ENCODE assay signal across 9 cellular contexts in genomic region chr1:93608188-93609109, GRCh38.
DNase-seq lines count a peak whose midpoint lies in the region; ATAC-seq and TF ChIP-seq lines count a peak whose summit lies in the region.
"Had no signal": no experiment of that assay in that cellular context is flagged by ENCODE, and none has a peak within 500 bp of the region (broad histone marks: within the 10 kb centered on the region; RNA-seq: fewer than 3 reads in every experiment).

No MANE protein-coding gene starts in this region.

- H3K4me3 ChIP-seq in breast epithelium (peak overlapping the region in 1 of 3 donors; percentile 32), skeletal muscle tissue (ENCODE audit: low read length in 3 of 3) (peak overlapping the region in 2 of 3 donors; percentile 6 to 82)
- H3K4me3 ChIP-seq: SJSA1 had no signal

- TF ChIP-seq POLR2A in breast epithelium (IDR thresholded peaks at IDR 0.05): no peak

- H3K9ac ChIP-seq in skeletal muscle tissue (ENCODE audit: low read depth in 1 of 3, low read length in 3 of 3): peak overlapping the region in 2 of 3 donors; percentile 2 to 93

- H3K36me3 ChIP-seq in breast epithelium (no peaks in the 10 kb centered on the region), skeletal muscle tissue (ENCODE audit: control insufficient read depth in 3 of 3, insufficient read depth in 3 of 3, low read length in 3 of 3) (no peaks in the 10 kb centered on the region)

- DNase-seq in breast epithelium (ENCODE audit: low spot score in 2 of 2) (no peak), NCI-H345 treated with DMSO at 0.1 percent for 48 hours (lab: John Stamatoyannopoulos, UW; ENCODE audit: unreplicated experiment) (no peak), NCI-H510A (lab: John Stamatoyannopoulos, UW) (no peak), substantia nigra (lab: John Stamatoyannopoulos, UW) (no peak)
- no peak for DNase-seq in effector CD8-positive, alpha-beta T cell (lab: John Stamatoyannopoulos, UW)

- ATAC-seq in GM19372 (IDR thresholded peaks at IDR 0.05; ENCODE audit: low read depth, unreplicated experiment) (peak; percentile 19), HG02943 (IDR thresholded peaks at IDR 0.05; ENCODE audit: low read depth, unreplicated experiment) (peak; percentile 19)

- peaks cover 3 to 7% of the 10 kb centered on the region in 2 donors for H3K4me1 ChIP-seq in breast epithelium
- H3K4me1 ChIP-seq in skeletal muscle tissue (ENCODE audit: control insufficient read depth in 3 of 3, insufficient read depth in 3 of 3, low read length in 3 of 3): peaks cover 63 to 84% (median 65%) of the 10 kb centered on the region in 3 donors

- intact Hi-C loops in breast epithelium (cut with DNase I; ENCODE audit: low total_unique reads): no loop called here

- no peaks in the 10 kb centered on the region for H3K9me3 ChIP-seq in breast epithelium
- H3K9me3 ChIP-seq in skeletal muscle tissue (ENCODE audit: control insufficient read depth in 3 of 3, low read length in 3 of 3): no peaks in the 10 kb centered on the region
- H3K9me3 ChIP-seq: SJSA1 had no signal

- H3K27me3 ChIP-seq in breast epithelium (no peaks in the 10 kb centered on the region), skeletal muscle tissue (ENCODE audit: control insufficient read depth in 3 of 3, insufficient read depth in 3 of 3, low read length in 3 of 3) (no peaks in the 10 kb centered on the region)
- H3K27me3 ChIP-seq: SJSA1 had no signal

- no peak for TF ChIP-seq CTCF in breast epithelium (IDR thresholded peaks at IDR 0.05)

- H3K27ac ChIP-seq in breast epithelium (peak overlapping the region; percentile 57 to 81), skeletal muscle tissue (ENCODE audit: low read depth, low read length) (peak overlapping the region; percentile 80), substantia nigra (ENCODE audit: low read depth, low read length, poor library complexity, severe bottlenecking) (no peak overlapping the region)
- H3K27ac ChIP-seq: SJSA1 had no signal
